ENCODE assay signal across 1 cellular context in genomic region chr7:8822595-8822994, GRCh38.
TF ChIP-seq lines count a peak whose summit lies in the region.

No MANE protein-coding gene starts in this region.

TF ChIP-seq in liver, 16 proteins besides CTCF, POLR2A, EP300 and RAD21 (continued from another document):
- TF ChIP-seq REST (IDR thresholded peaks at IDR 0.05) (no peak), MAX (IDR thresholded peaks at IDR 0.05) (no peak)
